Comparison of ENCODE assay signal across 16 cellular contexts in genomic region chr12:92890601-92891106, GRCh38. TPM values are rescaled to one million over a fixed set of nuclear protein-coding genes. Genes with fewer than 3 reads are reported as not detected.
DNase-seq lines count a peak whose midpoint lies in the region; ATAC-seq, FAIRE-seq and TF ChIP-seq lines count a peak whose summit lies in the region.
"Had no signal": no experiment of that assay in that cellular context is flagged by ENCODE, and none has a peak within 500 bp of the region (broad histone marks: within the 10 kb centered on the region; RNA-seq: fewer than 3 reads in every experiment).

No MANE protein-coding gene starts in this region.

- H3K9me3 Mint-ChIP-seq in osteocyte (ENCODE audit: unreplicated experiment) = peaks cover 5% of the 10 kb centered on the region
- H3K9me3 Mint-ChIP-seq: CD8-positive, alpha-beta T cell; GM23338; H9; IgD-negative memory B cell had no signal

- FAIRE-seq in GM19239 (lab: Jason Lieb, UNC) (peak; percentile 42), bronchial epithelial cell (lab: Jason Lieb, UNC) (peak; percentile 75)

- no peak for DNase-seq in GM19239 (ENCODE audit: insufficient read length, low spot score)
- no peak for DNase-seq in Panc1 (ENCODE audit: low read depth, low spot score)
- DNase-seq in bronchial epithelial cell (ENCODE audit: low read depth) = no peak
- no peak for DNase-seq in osteocyte (ENCODE audit: extremely low spot score, unreplicated experiment)
- no peak for DNase-seq in esophagus squamous epithelium (lab: John Stamatoyannopoulos, UW)
- DNase-seq in SW480 (ENCODE audit: low spot score) = no peak
- DNase-seq in amygdala (lab: John Stamatoyannopoulos, UW) = no peak
- DNase-seq: BE2C; CD8-positive, alpha-beta T cell; COR-L47; DMS53; H9 had no signal

- H3K27me3 ChIP-seq in Panc1 (ENCODE audit: control insufficient read depth, insufficient read depth, low read length) (no peaks in the 10 kb centered on the region), bronchial epithelial cell (ENCODE audit: control insufficient read depth, insufficient read depth, low read length) (no peaks in the 10 kb centered on the region), esophagus squamous epithelium (no peaks in the 10 kb centered on the region)
- H3K27me3 ChIP-seq: BE2C had no signal

- H3K4me1 Mint-ChIP-seq in osteocyte (ENCODE audit: unreplicated experiment) = peaks cover 17% of the 10 kb centered on the region
- H3K4me1 Mint-ChIP-seq: GM23338 had no signal

- WGBS in esophagus squamous epithelium, 2 donors = 80 to 84% methylated on average over 3 of the region's 3 CpGs

- in situ Hi-C loops in Panc1 (cut with HindIII; ENCODE audit: low pct_unique_long_range_greater_than_20kb, low sequenced_read_pairs) = no loop called here

- POLR2A ChIA-PET in Panc1 (lab: Charles Lee) = no interaction called here

- no peak overlapping the region for H3K4me3 Mint-ChIP-seq in osteocyte (ENCODE audit: unreplicated experiment)
- H3K4me3 Mint-ChIP-seq: CD8-positive, alpha-beta T cell; GM23338; H9; IgD-negative memory B cell had no signal

- TF ChIP-seq POLR2A in esophagus squamous epithelium (IDR thresholded peaks at IDR 0.05) = no peak

- no peak overlapping the region for H3K4me3 ChIP-seq in Panc1 (ENCODE audit: low read depth in 2 of 2, low read length in 2 of 2)
- no peak overlapping the region for H3K4me3 ChIP-seq in bronchial epithelial cell (ENCODE audit: low read depth, low read length)
- no peak overlapping the region for H3K4me3 ChIP-seq in esophagus squamous epithelium
- H3K4me3 ChIP-seq: A549, GM23338 had no signal

- no peak overlapping the region for H3K27ac ChIP-seq in Panc1 (ENCODE audit: low read length)
- no peak overlapping the region for H3K27ac ChIP-seq in esophagus squamous epithelium
- H3K27ac ChIP-seq: A549, C4-2B had no signal

- CTCF ChIA-PET in Panc1 (lab: Charles Lee) = no interaction called here

- H3K9me3 ChIP-seq in Panc1 (ENCODE audit: control insufficient read depth, insufficient read depth, low read depth, low read length) = no peaks in the 10 kb centered on the region
- no peaks in the 10 kb centered on the region for H3K9me3 ChIP-seq in esophagus squamous epithelium
- H3K9me3 ChIP-seq: A549, BE2C had no signal

- TSS peak; percentile 34 for BruUV-seq in Panc1 (replicated peaks; lab: Mats Ljungman, UMichigan)

- TF ChIP-seq CTCF in Panc1 (IDR thresholded peaks at IDR 0.05) (no peak), bronchial epithelial cell (IDR thresholded peaks at IDR 0.05; ENCODE audit: insufficient read depth, low read length, severe bottlenecking) (no peak), osteocyte (IDR thresholded peaks at IDR 0.05) (no peak), esophagus squamous epithelium (IDR thresholded peaks at IDR 0.05) (no peak)

- intact Hi-C loops in Panc1 (cut with micrococcal nuclease; ENCODE audit: unreplicated experiment) (no loop called here), esophagus squamous epithelium (cut with DNase I) (no loop called here)

- peaks cover 32% of the 10 kb centered on the region for H3K36me3 Mint-ChIP-seq in osteocyte (ENCODE audit: unreplicated experiment)

- ATAC-seq in Panc1 = no peak
- ATAC-seq: CD8-positive, alpha-beta T cell; GM23338 had no signal

- H3K4me1 ChIP-seq in Panc1 (ENCODE audit: control insufficient read depth, insufficient read depth, low read length) (no peaks in the 10 kb centered on the region), esophagus squamous epithelium (no peaks in the 10 kb centered on the region)

- H3K27me3 Mint-ChIP-seq in osteocyte (ENCODE audit: unreplicated experiment) = no peaks in the 10 kb centered on the region
- H3K27me3 Mint-ChIP-seq: IgD-negative memory B cell had no signal

- H3K27ac Mint-ChIP-seq in osteocyte (ENCODE audit: unreplicated experiment) = peak overlapping the region; percentile 13
- H3K27ac Mint-ChIP-seq: CD8-positive, alpha-beta T cell; GM23338 had no signal

- H3K36me3 ChIP-seq in Panc1 (ENCODE audit: control insufficient read depth, insufficient read depth, low read length) (no peaks in the 10 kb centered on the region; the same call in 1 of the 2 replicates), bronchial epithelial cell (ENCODE audit: control insufficient read depth, insufficient read depth, low read length) (peaks cover 1% of the 10 kb centered on the region), esophagus squamous epithelium (peaks cover 0 to 33% (median 0%) of the 10 kb centered on the region in 3 donors)
- H3K36me3 ChIP-seq: BE2C had no signal

RNA-seq across cellular contexts. Expression of gene EEA1, which starts 38.4 kb away (rescaled TPM):
- total RNA-seq in Panc1 (2021; ENCODE audit: unreplicated experiment) = 15.1 TPM
- polyA plus RNA-seq in Panc1 (2012; ENCODE audit: insufficient read length) = 2.6 TPM
- total RNA-seq in bronchial epithelial cell = 8.4 and 13.7 TPM in 2 replicates
- total RNA-seq in osteocyte = 31.1 and 46.7 TPM in 2 replicates
- total RNA-seq in esophagus squamous epithelium = 10 to 100 TPM; 17.2 to 58.1 (median 31.0) TPM
